In the genomic region with DNA sequence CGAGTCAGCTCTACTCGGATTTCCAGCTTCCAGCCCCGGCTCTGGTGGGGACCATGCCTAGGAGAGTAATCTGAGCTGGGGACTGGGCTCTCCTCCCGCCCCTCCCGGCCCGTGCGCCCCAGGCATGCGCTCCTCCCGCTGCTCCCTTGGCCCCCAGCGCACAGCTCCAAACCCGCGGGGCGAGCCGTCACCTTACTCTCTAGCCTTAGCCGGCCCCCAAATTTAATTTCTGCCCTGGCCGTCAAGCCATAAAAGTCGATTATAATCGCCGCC, we compare ENCODE assay signal across 8 cellular contexts. TPM values are rescaled to one million over a fixed set of nuclear protein-coding genes. Genes with fewer than 3 reads are reported as not detected.
A peak's percentile ranks its signal among the peaks of the same experiment; 100 is the strongest.
DNase-seq lines count a peak whose midpoint lies in the region; ATAC-seq, FAIRE-seq and TF ChIP-seq lines count a peak whose summit lies in the region.

No MANE protein-coding gene starts in this region.

- TF ChIP-seq CTCF in IMR-90 (conservative IDR thresholded peaks at IDR 0.05; ENCODE audit: low read depth, low read length) (no peak), astrocyte (IDR thresholded peaks at IDR 0.05; ENCODE audit: insufficient read depth, low read depth, low read length) (no peak), smooth muscle cell (IDR thresholded peaks at IDR 0.05; ENCODE audit: borderline replicate concordance, insufficient read depth, poor library complexity, severe bottlenecking) (no peak)

- H3K27ac ChIP-seq in IMR-90 (ENCODE audit: insufficient read depth, low read length) (peak overlapping the region; percentile 93), astrocyte (ENCODE audit: low read depth, low read length) (peak overlapping the region; percentile 99), smooth muscle cell (ENCODE audit: low read depth) (peak overlapping the region; percentile 89)

- peak overlapping the region; percentile 90 for H4K91ac ChIP-seq in IMR-90 (ENCODE audit: insufficient read depth, low read depth, low read length)

- POLR2A ChIA-PET in IMR-90 (lab: Charles Lee; ENCODE audit: unreplicated experiment): interaction anchor here (0.6 to 1.0 kb wide), 2 partner anchors 43 to 1048 kb away, joined by 3 to 4 read pairs; no protein-coding TSS in a partner anchor

- no peak overlapping the region for H3K4me3 Mint-ChIP-seq in activated T-cell treated with anti-CD3 and anti-CD28 coated beads, Interleukin-2, amount 50 U/mL, for 4 hours
- peak overlapping the region; percentile 85 for H3K4me3 Mint-ChIP-seq in astrocyte (ENCODE audit: unreplicated experiment)

- H3K9ac ChIP-seq in IMR-90 (ENCODE audit: low read depth, low read length) (peak overlapping the region; percentile 85), astrocyte (ENCODE audit: low read length) (peak overlapping the region; percentile 96), smooth muscle cell (ENCODE audit: low read depth) (peak overlapping the region; percentile 84)

- dilution Hi-C loops in IMR-90 (cut with HindIII; ENCODE audit: low sequenced_read_pairs, unreplicated experiment): no loop called here

- H2AFZ ChIP-seq in IMR-90 (replicated peaks; ENCODE audit: low read length, poor library complexity): peak overlapping the region; percentile 95
- H2AFZ ChIP-seq in astrocyte (ENCODE audit: low read depth, low read length): peak overlapping the region; percentile 67
- H2AFZ ChIP-seq in smooth muscle cell (ENCODE audit: low read depth): peak overlapping the region; percentile 82

- WGBS in IMR-90 (ENCODE audit: extremely low coverage in 2 of 2, insufficient read length in 1 of 2), 2 experiments: 0% methylated on average over 4 of the region's 19 CpGs; no CpG with 5 or more reads in 1 of the 2 experiments
- WGBS in smooth muscle cell (ENCODE audit: low lambda C conversion rate): 0% methylated on average over 11 of the region's 19 CpGs

- peak overlapping the region; percentile 97 for H2BK5ac ChIP-seq in IMR-90 (ENCODE audit: low read depth, low read length, poor library complexity, severe bottlenecking)

- H2BK20ac ChIP-seq in IMR-90 (ENCODE audit: low read depth, low read length): no peak overlapping the region

- intact Hi-C loops in IMR-90 (cut with micrococcal nuclease): loop anchor here (1.0 to 2.0 kb wide), 4 partner anchors 26 to 101 kb away; a partner anchor contains a TSS

- peak overlapping the region; percentile 85 for H2BK120ac ChIP-seq in IMR-90 (ENCODE audit: low read depth, low read length)

- peaks cover 0 to 10% of the 10 kb centered on the region in 2 experiments; a peak in 2 of 4 replicates for H3K79me1 ChIP-seq in IMR-90 (ENCODE audit: low read depth in 1 of 2, low read length in 2 of 2)

- H3K9me3 ChIP-seq in IMR-90 (ENCODE audit: control insufficient read depth, insufficient read depth, low read length): no peaks in the 10 kb centered on the region
- H3K9me3 ChIP-seq in astrocyte (ENCODE audit: insufficient read depth, low read depth, low read length): no peaks in the 10 kb centered on the region
- H3K9me3 ChIP-seq in smooth muscle cell (replicated peaks; ENCODE audit: low read depth): no peaks in the 10 kb centered on the region

- no peaks in the 10 kb centered on the region for H3K9me1 ChIP-seq in IMR-90 (ENCODE audit: insufficient read depth, low read length)

- H3K4me1 Mint-ChIP-seq in activated T-cell treated with anti-CD3 and anti-CD28 coated beads, Interleukin-2, amount 50 U/mL, for 4 hours (ENCODE audit: low read depth): peaks cover 17% of the 10 kb centered on the region
- H3K4me1 Mint-ChIP-seq in astrocyte (ENCODE audit: low read depth, unreplicated experiment): peaks cover 20% of the 10 kb centered on the region

- no TSS peak for BruUV-seq in IMR-90 (replicated peaks; lab: Mats Ljungman, UMichigan)

- no peak for TF ChIP-seq POLR2A in IMR-90 (IDR thresholded peaks at IDR 0.05; ENCODE audit: low read depth, low read length)

- peaks cover 17% of the 10 kb centered on the region for H3K4me1 ChIP-seq in IMR-90 (ENCODE audit: control insufficient read depth, insufficient read depth, low read length)
- H3K4me1 ChIP-seq in astrocyte (ENCODE audit: insufficient read depth, low read length): peaks cover 36% of the 10 kb centered on the region
- H3K4me1 ChIP-seq in smooth muscle cell (ENCODE audit: low read depth): peaks cover 10% of the 10 kb centered on the region

- peak; percentile 27 to 31 for ATAC-seq in activated T-cell treated with anti-CD3 and anti-CD28 coated beads, Interleukin-2, amount 50 U/mL, for 4 hours
- ATAC-seq in IMR-90 (ENCODE audit: low read depth): peak; percentile 71
- ATAC-seq in HG02840 (IDR thresholded peaks at IDR 0.05; ENCODE audit: low FRiP score, unreplicated experiment): no peak

- H3K14ac ChIP-seq in IMR-90 (replicated peaks; ENCODE audit: low read depth, low read length): no peak overlapping the region; the same call in 1 of the 2 replicates

- no peak for DNase-seq in activated T-cell treated with anti-CD3 and anti-CD28 coated beads, Interleukin-2, amount 50 U/mL, for 4 hours
- DNase-seq in activated T-cell treated with anti-CD3 and anti-CD28 coated beads, Interleukin-2, amount 50 U/mL, for 1 hour: no peak
- peak; percentile 67 for DNase-seq in IMR-90
- peak; percentile 70 for DNase-seq in astrocyte (ENCODE audit: low read depth)
- DNase-seq in smooth muscle cell (lab: John Stamatoyannopoulos, UW; ENCODE audit: unreplicated experiment): peak; percentile 78
- no peak for DNase-seq in cerebellar nuclear complex (lab: John Stamatoyannopoulos, UW)

- H3K4ac ChIP-seq in IMR-90 (ENCODE audit: low read depth, low read length): peak overlapping the region; percentile 85

- no peak overlapping the region for H3K18ac ChIP-seq in IMR-90 (ENCODE audit: low read depth, low read length)

- TF ChIP-seq RAD21 in IMR-90 (IDR thresholded peaks at IDR 0.05; ENCODE audit: low read length): no peak

- peaks cover 40% of the 10 kb centered on the region for H3K27me3 Mint-ChIP-seq in activated T-cell treated with anti-CD3 and anti-CD28 coated beads, Interleukin-2, amount 50 U/mL, for 4 hours (ENCODE audit: low read depth)
- no peaks in the 10 kb centered on the region for H3K27me3 Mint-ChIP-seq in astrocyte (ENCODE audit: low read depth, unreplicated experiment)

- H3K27me3 ChIP-seq in IMR-90 (ENCODE audit: control insufficient read depth, insufficient read depth, low read length): no peaks in the 10 kb centered on the region
- no peaks in the 10 kb centered on the region for H3K27me3 ChIP-seq in astrocyte (ENCODE audit: insufficient read depth, low read length)
- H3K27me3 ChIP-seq in smooth muscle cell (ENCODE audit: low read depth): no peaks in the 10 kb centered on the region

- no peaks in the 10 kb centered on the region for H4K20me1 ChIP-seq in IMR-90 (ENCODE audit: insufficient read depth, low read length)
- H4K20me1 ChIP-seq in astrocyte (ENCODE audit: insufficient read depth, low read length): no peaks in the 10 kb centered on the region
- no peaks in the 10 kb centered on the region for H4K20me1 ChIP-seq in smooth muscle cell (ENCODE audit: low read depth)

- H2AK9ac ChIP-seq in IMR-90 (replicated peaks; ENCODE audit: low read depth, low read length, poor library complexity): peak overlapping the region; percentile 80

- H3K36me3 ChIP-seq in IMR-90 (ENCODE audit: control insufficient read depth, insufficient read depth, low read length): no peaks in the 10 kb centered on the region; the same call in 1 of the 2 replicates
- peaks cover 22% of the 10 kb centered on the region for H3K36me3 ChIP-seq in astrocyte (ENCODE audit: insufficient read depth, low read length)
- H3K36me3 ChIP-seq in smooth muscle cell (ENCODE audit: low read depth): no peaks in the 10 kb centered on the region

- peak overlapping the region; percentile 61 for H3K56ac ChIP-seq in IMR-90 (ENCODE audit: extremely low read depth, insufficient read depth, low read length)

- no peaks in the 10 kb centered on the region for H3K36me3 Mint-ChIP-seq in activated T-cell treated with anti-CD3 and anti-CD28 coated beads, Interleukin-2, amount 50 U/mL, for 4 hours (ENCODE audit: insufficient read depth)
- peaks cover 2% of the 10 kb centered on the region for H3K36me3 Mint-ChIP-seq in astrocyte (ENCODE audit: low read depth, unreplicated experiment)

- H3F3A ChIP-seq in smooth muscle cell (ENCODE audit: low read depth): peaks cover 10% of the 10 kb centered on the region

- CTCF ChIA-PET in IMR-90 (lab: Yijun Ruan, JAX): interaction anchor here (0.6 to 1.5 kb wide), 5 partner anchors 30 to 354 kb away, joined by 3 to 6 read pairs (median 4); no protein-coding TSS in a partner anchor

- no peaks in the 10 kb centered on the region for H3K9me3 Mint-ChIP-seq in activated T-cell treated with anti-CD3 and anti-CD28 coated beads, Interleukin-2, amount 50 U/mL, for 4 hours
- no peaks in the 10 kb centered on the region for H3K9me3 Mint-ChIP-seq in astrocyte (ENCODE audit: unreplicated experiment)

- peak overlapping the region; percentile 41; the same call in 1 of the 2 replicates for H3K23ac ChIP-seq in IMR-90 (ENCODE audit: low read depth, low read length)

- H3K27ac Mint-ChIP-seq in astrocyte (ENCODE audit: unreplicated experiment): peak overlapping the region; percentile 78

- FAIRE-seq in astrocyte (lab: Jason Lieb, UNC): no peak

- peak overlapping the region; percentile 36 to 92; a peak in 3 of 4 replicates for H4K8ac ChIP-seq in IMR-90 (ENCODE audit: low read depth in 2 of 2, low read length in 2 of 2)

- no peak overlapping the region for H4K5ac ChIP-seq in IMR-90 (ENCODE audit: low read depth, low read length)

- H3K4me2 ChIP-seq in IMR-90 (ENCODE audit: low read depth, low read length) (peak overlapping the region; percentile 88), astrocyte (ENCODE audit: low read length) (peak overlapping the region; percentile 96), smooth muscle cell (peak overlapping the region; percentile 92)

- in situ Hi-C loops in IMR-90 (cut with MboI; ENCODE audit: low sequenced_read_pairs): no loop called here

- H2AK5ac ChIP-seq in IMR-90 (ENCODE audit: low read depth, low read length): 0 out of 2 replicates have a peak overlapping the region, but pooled peaks have one; percentile 7

- peak overlapping the region; percentile 61 for H3K4me3 ChIP-seq in IMR-90 (ENCODE audit: insufficient read depth, low read depth, low read length)
- peak overlapping the region; percentile 75 for H3K4me3 ChIP-seq in astrocyte (ENCODE audit: insufficient read depth, low read depth, low read length)
- peak overlapping the region; percentile 61 for H3K4me3 ChIP-seq in iPS-11a (ENCODE audit: low read depth, low read length)
- peak overlapping the region; percentile 63 for H3K4me3 ChIP-seq in smooth muscle cell

- peak overlapping the region; percentile 49; the same call in 2 of the 3 replicates for H2BK15ac ChIP-seq in IMR-90 (ENCODE audit: low read depth, low read length)

- H3K79me2 ChIP-seq in astrocyte (ENCODE audit: insufficient read depth, low read length) (peaks cover 12% of the 10 kb centered on the region), smooth muscle cell (ENCODE audit: low read depth) (no peaks in the 10 kb centered on the region)

RNA-seq across cellular contexts. Expression of a gene that starts 41.7 kb away (rescaled TPM):
- 1 to 10 TPM; 5.0 to 5.5 (median 5.3) TPM for total RNA-seq in activated T-cell treated with anti-CD3 and anti-CD28 coated beads, Interleukin-2, amount 50 U/mL, for 4 hours
- total RNA-seq in IMR-90 (2012; rRNA removed): 23.1 and 23.8 TPM in 2 replicates
- polyA plus RNA-seq in IMR-90 (2012; rRNA removed): 15.3 and 18.9 TPM in 2 replicates
- polyA plus RNA-seq in IMR-90 (2012; cell fraction: cytosol; rRNA removed): 1.9 and 2.2 TPM in 2 replicates
- 14.5 and 102 TPM in 2 replicates for polyA plus RNA-seq in IMR-90 (2012; cell fraction: nucleus; rRNA removed; ENCODE audit: low replicate concordance)
- total RNA-seq in astrocyte: 20.2 and 23.1 TPM in 2 replicates
- total RNA-seq in smooth muscle cell: 19.1 and 31.0 TPM in 2 replicates
- 13.6 and 14.7 TPM in 2 replicates for polyA plus RNA-seq in smooth muscle cell

Comparison
In these comparisons a context has a peak if more than half of its experiments do, and no peak if none do; other contexts are left out.
1. DNase-seq: peak in IMR-90 (single experiment), astrocyte (single experiment) and smooth muscle cell (single experiment); none in activated T-cell treated with anti-CD3 and anti-CD28 coated beads, Interleukin-2, amount 50 U/mL, for 4 hours (single experiment), activated T-cell treated with anti-CD3 and anti-CD28 coated beads, Interleukin-2, amount 50 U/mL, for 1 hour (single experiment) and cerebellar nuclear complex (0 of 2).
2. Peak in every context shown above with its lines, with median percentiles within 50 percentile points of each other: H2AFZ ChIP-seq, H3K27ac ChIP-seq, H3K4me2 ChIP-seq, H3K4me3 ChIP-seq and H3K9ac ChIP-seq.